8 cellular contexts compared by ENCODE assay signal in the genomic region with DNA sequence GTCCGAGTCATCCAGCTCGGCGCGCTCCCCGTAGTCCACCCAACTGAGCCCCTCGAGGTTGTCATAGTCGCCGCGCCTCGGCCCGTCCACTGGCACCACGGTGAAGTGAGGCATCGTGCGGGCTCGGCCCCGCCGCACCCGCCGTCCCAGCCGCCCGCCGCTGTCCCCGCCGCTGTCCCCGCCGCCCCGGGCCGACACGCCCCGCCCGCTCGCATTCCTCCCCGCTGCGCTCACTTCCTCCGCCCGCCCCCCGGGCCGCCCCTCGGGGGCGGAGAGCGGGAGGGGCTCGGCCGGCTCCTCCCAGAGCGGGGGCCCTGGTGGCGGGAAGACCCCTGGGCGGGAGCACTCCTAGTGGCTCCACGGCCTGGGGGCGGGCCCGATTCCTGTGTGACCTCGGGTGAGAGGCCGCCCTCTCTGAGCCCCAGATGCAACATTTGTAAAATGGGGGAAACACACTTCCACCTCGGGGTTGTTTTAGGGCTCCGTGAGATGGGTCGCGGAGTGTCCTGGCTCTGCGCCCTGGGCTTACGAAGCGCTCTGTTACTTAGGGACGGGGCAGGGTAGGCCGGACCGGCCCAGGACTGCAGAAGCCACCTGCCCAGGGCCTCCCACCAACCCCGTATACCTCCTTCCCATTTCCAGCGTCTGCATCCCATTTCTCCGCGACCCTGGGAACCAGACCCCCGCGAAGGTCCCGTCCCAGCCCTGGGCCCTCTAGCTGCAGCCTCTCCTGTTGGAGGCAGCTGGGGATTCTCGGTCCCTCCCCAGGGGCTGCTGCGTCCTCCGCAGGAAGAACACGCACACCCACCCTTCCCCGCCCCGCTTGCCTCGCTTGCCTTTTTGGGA. TPM values are rescaled to one million over a fixed set of nuclear protein-coding genes. Genes with fewer than 3 reads are reported as not detected.
DNase-seq lines count a peak whose midpoint lies in the region; ATAC-seq and TF ChIP-seq lines count a peak whose summit lies in the region.

A gene (minus strand): TSS at position 198 of the 846 bp plus-strand sequence. CDS start 84 bp downstream, at position 114.

- H3K79me2 ChIP-seq in ACC112 (ENCODE audit: control insufficient read depth, insufficient read depth, low read length, unreplicated experiment) (peaks cover 46% of the 10 kb centered on the region), OCI-LY1 (ENCODE audit: insufficient read depth, low read length) (no peaks in the 10 kb centered on the region)

- peak; percentile 80 for ATAC-seq in GM18909 (IDR thresholded peaks at IDR 0.05; ENCODE audit: poor library complexity, unreplicated experiment)
- peak; percentile 63 for ATAC-seq in HG03139 (IDR thresholded peaks at IDR 0.05; ENCODE audit: unreplicated experiment)

- peak within 1 kb of the TSS; percentile 81 for H3K4me2 ChIP-seq in OCI-LY1 (ENCODE audit: low read length)

- peak within 1 kb of the TSS; percentile 63 for H3K9ac ChIP-seq in OCI-LY1 (ENCODE audit: low read length)
- H3K9ac ChIP-seq in mucosa of rectum (ENCODE audit: low read depth in 1 of 2, low read length in 2 of 2): peak within 1 kb of the TSS; percentile 68 to 77

- H2AFZ ChIP-seq in ACC112 (ENCODE audit: low read length, unreplicated experiment): peak within 1 kb of the TSS; percentile 95
- no peak within 1 kb of the TSS for H2AFZ ChIP-seq in OCI-LY1 (ENCODE audit: low read length)

- peak within 1 kb of the TSS; percentile 88 for H3K4me3 ChIP-seq in ACC112 (ENCODE audit: low read depth, low read length)
- H3K4me3 ChIP-seq in OCI-LY1 (ENCODE audit: low read depth, low read length, poor library complexity, severe bottlenecking): peak within 1 kb of the TSS; percentile 72
- H3K4me3 ChIP-seq in epithelial cell of proximal tubule (ENCODE audit: low read depth, low read length): peak within 1 kb of the TSS; percentile 72
- H3K4me3 ChIP-seq in mucosa of rectum (ENCODE audit: low read length in 2 of 2): peak within 1 kb of the TSS; percentile 74 to 79

- H3K9me3 ChIP-seq in OCI-LY1 (ENCODE audit: low read length) (no peaks in the 10 kb centered on the region), mucosa of rectum (ENCODE audit: control insufficient read depth in 2 of 2, low read length in 2 of 2) (no peaks in the 10 kb centered on the region)

- H3K27me3 ChIP-seq in ACC112 (ENCODE audit: insufficient read depth, low read length) (no peaks in the 10 kb centered on the region), OCI-LY1 (ENCODE audit: insufficient read depth, low read length) (no peaks in the 10 kb centered on the region), mucosa of rectum (ENCODE audit: control insufficient read depth in 2 of 2, insufficient read depth in 2 of 2, low read length in 2 of 2) (peaks cover 2 to 4% of the 10 kb centered on the region in 2 donors)

- peak within 1 kb of the TSS; percentile 76 for H3K27ac ChIP-seq in ACC112 (ENCODE audit: low read depth, low read length)
- no peak within 1 kb of the TSS for H3K27ac ChIP-seq in OCI-LY1 (ENCODE audit: low read depth, low read length, poor library complexity, severe bottlenecking)
- peak within 1 kb of the TSS; percentile 82 to 89 for H3K27ac ChIP-seq in mucosa of rectum (ENCODE audit: low read depth in 2 of 2, low read length in 2 of 2)

- no peaks in the 10 kb centered on the region; the same call in 1 of the 2 replicates for H3K36me3 ChIP-seq in ACC112 (ENCODE audit: insufficient read depth, low read length)
- no peaks in the 10 kb centered on the region for H3K36me3 ChIP-seq in OCI-LY1 (ENCODE audit: insufficient read depth, low read length)
- no peaks in the 10 kb centered on the region for H3K36me3 ChIP-seq in mucosa of rectum (ENCODE audit: control insufficient read depth in 2 of 2, insufficient read depth in 2 of 2, low read length in 2 of 2)

- DNase-seq in activated T-cell treated with anti-CD3 and anti-CD28 coated beads for 48 hours (ENCODE audit: low read depth): peak; percentile 95
- no peak for DNase-seq in epithelial cell of proximal tubule (ENCODE audit: low read depth)
- DNase-seq in stimulated activated CD8-positive, alpha-beta memory T cell treated with anti-CD3 and anti-CD28 coated beads, Interleukin-4, amount 100 ng/mL, for 48 hours: peak; percentile 94

- TF ChIP-seq CTCF in OCI-LY1 (IDR thresholded peaks at IDR 0.05; ENCODE audit: low read length) (no peak), epithelial cell of proximal tubule (conservative IDR thresholded peaks at IDR 0.05; ENCODE audit: low read depth, low read length) (no peak)

- H3K9me2 ChIP-seq in OCI-LY1 (ENCODE audit: low read depth, low read length): no peaks in the 10 kb centered on the region

- no peaks in the 10 kb centered on the region for H3F3A ChIP-seq in OCI-LY1 (ENCODE audit: insufficient read depth, low read length)

- peaks cover 27% of the 10 kb centered on the region for H3K4me1 ChIP-seq in ACC112 (ENCODE audit: control insufficient read depth, insufficient read depth, low read length, unreplicated experiment)
- H3K4me1 ChIP-seq in OCI-LY1 (ENCODE audit: insufficient read depth, low read length, severe bottlenecking): peaks cover 33% of the 10 kb centered on the region
- peaks cover 11 to 24% of the 10 kb centered on the region in 2 donors for H3K4me1 ChIP-seq in mucosa of rectum (ENCODE audit: control insufficient read depth in 2 of 2, insufficient read depth in 2 of 2, low read length in 2 of 2)

- no peaks in the 10 kb centered on the region for H4K20me1 ChIP-seq in OCI-LY1 (ENCODE audit: insufficient read depth, low read length)

RNA-seq across cellular contexts. Expression of the gene that starts here (rescaled TPM):
- total RNA-seq in epithelial cell of proximal tubule: 46.8 and 50.7 TPM in 2 replicates
